ENCODE assay signal across 12 cellular contexts in genomic region chr12:78887008-78887407, GRCh38. TPM values are rescaled to one million over a fixed set of nuclear protein-coding genes. Genes with fewer than 3 reads are reported as not detected.
A peak's percentile ranks its signal among the peaks of the same experiment; 100 is the strongest.
DNase-seq lines count a peak whose midpoint lies in the region; ATAC-seq, FAIRE-seq and TF ChIP-seq lines count a peak whose summit lies in the region.
"Had no signal": no experiment of that assay in that cellular context is flagged by ENCODE, and none has a peak within 500 bp of the region (broad histone marks: within the 10 kb centered on the region; RNA-seq: fewer than 3 reads in every experiment).

No MANE protein-coding gene starts in this region.

- no peak overlapping the region for H3K9ac ChIP-seq in H9 (ENCODE audit: extremely low read depth, insufficient read length, low read length)
- H3K9ac ChIP-seq in fibroblast of lung (ENCODE audit: insufficient read depth, low read length), result no peak overlapping the region

- WGBS in A549 (ENCODE audit: missing lambda C conversion rate), result 3% methylated on average over 6 of the region's 6 CpGs
- no CpG with 5 or more reads among the region's 6 CpGs for WGBS in H9 (ENCODE audit: extremely low coverage, insufficient read length, low lambda C conversion rate)

- no peaks in the 10 kb centered on the region for H3K9me3 Mint-ChIP-seq in H9
- H3K9me3 Mint-ChIP-seq: activated naive CD4-positive, alpha-beta T cell treated with anti-CD3 and anti-CD28 coated beads for 36 hours had no signal

- no peak overlapping the region for H3K56ac ChIP-seq in H9 (ENCODE audit: insufficient read length, low read depth, low read length)

- peak overlapping the region; percentile 71 for H3K4me2 ChIP-seq in A549
- H3K4me2 ChIP-seq in H9 (ENCODE audit: insufficient read depth, insufficient read length, low read length), result no peak overlapping the region
- peak overlapping the region; percentile 35 for H3K4me2 ChIP-seq in fibroblast of lung (ENCODE audit: extremely low read depth, insufficient read depth, low read length)

- no peaks in the 10 kb centered on the region; the same call in 1 of the 2 replicates for H3K79me2 ChIP-seq in H9 (ENCODE audit: insufficient read depth, low read length)
- no peaks in the 10 kb centered on the region for H3K79me2 ChIP-seq in fibroblast of lung (ENCODE audit: control insufficient read depth, insufficient read depth, low read length)

- H2AK5ac ChIP-seq in H9 (ENCODE audit: insufficient read length, low read length), result peak overlapping the region; percentile 30

- H2BK15ac ChIP-seq in H9 (ENCODE audit: low read depth, low read length), result no peak overlapping the region

- H3K18ac ChIP-seq in H9 (ENCODE audit: insufficient read length, low read depth, low read length), result peak overlapping the region; percentile 58

- H3K36me3 ChIP-seq in SJCRH30 (no peaks in the 10 kb centered on the region; the same call in 1 of the 2 replicates), fibroblast of lung (ENCODE audit: control insufficient read depth, insufficient read depth, low read length) (no peaks in the 10 kb centered on the region)
- H3K36me3 ChIP-seq: vagina had no signal

- peak overlapping the region; percentile 83 to 85 for H3K27ac ChIP-seq in A549
- H3K27ac ChIP-seq in H9 (ENCODE audit: insufficient read length, low read depth, low read length), result no peak overlapping the region
- peak overlapping the region; percentile 37 for H3K27ac ChIP-seq in SJCRH30
- H3K27ac ChIP-seq in fibroblast of lung (ENCODE audit: insufficient read depth, low read length), result no peak overlapping the region
- H3K27ac ChIP-seq: vagina had no signal

- H3K4me3 ChIP-seq in A549 (peak overlapping the region; percentile 13; the same call in 2 of the 3 replicates), SJCRH30 (no peak overlapping the region), fibroblast of lung (replicated peaks in 1 of 4; ENCODE audit: control extremely low read depth in 1 of 4, insufficient read depth in 1 of 4, low read depth in 3 of 4, low read length in 4 of 4) (no peak overlapping the region)
- H3K4me3 ChIP-seq: vagina had no signal

- no peaks in the 10 kb centered on the region for H4K20me1 ChIP-seq in H9 (ENCODE audit: control insufficient read depth, insufficient read depth, insufficient read length)
- H4K20me1 ChIP-seq in fibroblast of lung (ENCODE audit: control insufficient read depth, extremely low read depth, insufficient read depth, low read length), result no peaks in the 10 kb centered on the region

- H3K4me1 ChIP-seq in A549 (peaks cover 36% of the 10 kb centered on the region), H9 (ENCODE audit: insufficient read depth, low read length) (peaks cover 2% of the 10 kb centered on the region; the same call in 1 of the 2 replicates), SJCRH30 (no peaks in the 10 kb centered on the region), fibroblast of lung (ENCODE audit: control insufficient read depth, extremely low read depth, insufficient read depth, low read length) (no peaks in the 10 kb centered on the region)
- H3K4me1 ChIP-seq: vagina had no signal

- no peak overlapping the region for H3K23ac ChIP-seq in H9 (ENCODE audit: insufficient read length, low read depth, low read length)

- H3K9me3 ChIP-seq in A549 (no peaks in the 10 kb centered on the region), H9 (ENCODE audit: control insufficient read depth, low read depth, low read length) (no peaks in the 10 kb centered on the region), SJCRH30 (replicated peaks) (no peaks in the 10 kb centered on the region), fibroblast of lung (ENCODE audit: control insufficient read depth, insufficient read depth, low read depth, low read length) (no peaks in the 10 kb centered on the region)
- H3K9me3 ChIP-seq: vagina had no signal

- peak; percentile 93 for FAIRE-seq in A549 (lab: Jason Lieb, UNC)

- H2BK120ac ChIP-seq in H9 (ENCODE audit: low read depth, low read length, poor library complexity, severe bottlenecking), result no peak overlapping the region

- H3K14ac ChIP-seq in H9 (ENCODE audit: insufficient read depth, low read length), result no peak overlapping the region

- CTCF ChIA-PET in A549 (lab: Yijun Ruan, JAX), result interaction anchor here (1.0 kb wide), 1 partner anchor 8 kb away, joined by 3 read pairs; no protein-coding TSS in a partner anchor

- no peak overlapping the region for H4K8ac ChIP-seq in H9 (replicated peaks; ENCODE audit: insufficient read length, low read depth, low read length)

- no peak overlapping the region for H3K4ac ChIP-seq in H9 (ENCODE audit: low read depth, low read length)

- DNase-seq in A549 (ENCODE audit: low read depth in 1 of 2, low spot score in 1 of 2) (peak; percentile 30 to 87), H9 (no peak), SJCRH30 (peak; percentile 2 to 28), fibroblast of lung (ENCODE audit: low read depth in 2 of 2) (peak; percentile 92 to 96), medulla oblongata (ENCODE audit: extremely low spot score) (no peak), left lobe of liver (ENCODE audit: low spot score) (no peak)
- no peak for DNase-seq in effector CD8-positive, alpha-beta T cell (lab: John Stamatoyannopoulos, UW)
- DNase-seq: activated CD4-positive, CD25-positive, alpha-beta regulatory T cell treated with anti-CD3 and anti-CD28 coated beads, Interleukin-2, amount 50 U/mL, for 72 hours; activated naive CD4-positive, alpha-beta T cell treated with anti-CD3 and anti-CD28 coated beads for 36 hours; AML-193 had no signal

- ATAC-seq in A549 (peak; percentile 98 to 100), GM18520 (IDR thresholded peaks at IDR 0.05; ENCODE audit: unreplicated experiment) (no peak), left lobe of liver (no peak)

- H3K23me2 ChIP-seq in H9 (ENCODE audit: insufficient read length, low read depth, low read length, poor library complexity, severe bottlenecking), result no peaks in the 10 kb centered on the region

- no peak overlapping the region for H3K4me3 Mint-ChIP-seq in H9
- H3K4me3 Mint-ChIP-seq: activated naive CD4-positive, alpha-beta T cell treated with anti-CD3 and anti-CD28 coated beads for 36 hours had no signal

- peak overlapping the region in 1 of 3 experiments; percentile 47; a peak in 2 of 7 replicates for H3K27ac Mint-ChIP-seq in H9
- H3K27ac Mint-ChIP-seq: activated naive CD4-positive, alpha-beta T cell treated with anti-CD3 and anti-CD28 coated beads for 36 hours had no signal

- H2AFZ ChIP-seq in H9 (ENCODE audit: low read length) (no peak overlapping the region), fibroblast of lung (ENCODE audit: low read length) (no peak overlapping the region)

- no peaks in the 10 kb centered on the region for H3K36me3 Mint-ChIP-seq in H9 (ENCODE audit: insufficient read depth in 1 of 3, low read depth in 3 of 3)

- no peak overlapping the region for H2BK12ac ChIP-seq in H9 (ENCODE audit: insufficient read length, low read depth, low read length)

- no peaks in the 10 kb centered on the region for H3K27me3 ChIP-seq in H9 (ENCODE audit: insufficient read depth, low read length)
- no peaks in the 10 kb centered on the region for H3K27me3 ChIP-seq in SJCRH30
- no peaks in the 10 kb centered on the region for H3K27me3 ChIP-seq in fibroblast of lung (ENCODE audit: control insufficient read depth, insufficient read depth, low read length)
- H3K27me3 ChIP-seq: vagina had no signal

- H4K91ac ChIP-seq in H9 (ENCODE audit: insufficient read length, low read depth, low read length), result no peak overlapping the region

- no peaks in the 10 kb centered on the region for H3K79me1 ChIP-seq in H9 (ENCODE audit: insufficient read depth, low read depth, low read length, poor library complexity, severe bottlenecking)

- no peak overlapping the region for H2BK20ac ChIP-seq in H9 (ENCODE audit: low read depth, low read length, poor library complexity, severe bottlenecking)

- H3T11ph ChIP-seq in H9 (ENCODE audit: low read length), result no peak overlapping the region

- TF ChIP-seq EP300 in A549 (IDR thresholded peaks at IDR 0.05), result peak in 1 of 2 experiments; percentile 45; a peak in 2 of 5 replicates

- H3K4me1 Mint-ChIP-seq in H9, result peaks cover 24 to 25% of the 10 kb centered on the region in 2 experiments

- no peak overlapping the region for H2BK5ac ChIP-seq in H9 (ENCODE audit: insufficient read length, low read length)

- no peak for TF ChIP-seq POLR2A in A549 (IDR thresholded peaks at IDR 0.05; ENCODE audit: low read length)

- H4K5ac ChIP-seq in H9 (ENCODE audit: insufficient read length, low read depth, low read length), result no peak overlapping the region

- TF ChIP-seq CTCF in A549 (IDR thresholded peaks at IDR 0.05) (no peak), H9 (conservative IDR thresholded peaks at IDR 0.05) (no peak), fibroblast of lung (conservative IDR thresholded peaks at IDR 0.05 in 1 of 2, IDR thresholded peaks at IDR 0.05 in 1 of 2; ENCODE audit: low read depth in 1 of 2, low read length in 2 of 2) (no peak)

- POLR2A ChIA-PET in A549 (lab: Yijun Ruan, JAX), result no interaction called here

- TF ChIP-seq RAD21 in A549 (conservative IDR thresholded peaks at IDR 0.05 in 1 of 2, IDR thresholded peaks at IDR 0.05 in 1 of 2), result 0 out of 5 replicates have a peak, but pooled peaks of 1 of the 2 experiments have one; percentile 28

- no peaks in the 10 kb centered on the region for H3K27me3 Mint-ChIP-seq in H9 (ENCODE audit: low read depth)

TF ChIP-seq in A549, 52 proteins besides CTCF, POLR2A, EP300 and RAD21 (continues in another document):
- peak; percentile 45 to 55; a peak in 3 of 4 replicates for TF ChIP-seq CEBPB (IDR thresholded peaks at IDR 0.05)
- no peak for TF ChIP-seq HDAC2 (IDR thresholded peaks at IDR 0.05)
- peak; percentile 55 to 65; a peak in 3 of 5 replicates for TF ChIP-seq JUN (IDR thresholded peaks at IDR 0.05)
- TF ChIP-seq FOSL2 (IDR thresholded peaks at IDR 0.05), result peak; percentile 82
- peak; percentile 92 for TF ChIP-seq FOSL2 (CRISPR knock-in tag; IDR thresholded peaks at IDR 0.05)
- no peak for TF ChIP-seq NFE2L2 (conservative IDR thresholded peaks at IDR 0.05; ENCODE audit: low read length)
- peak; percentile 60; the same call in 1 of the 2 replicates for TF ChIP-seq ZSCAN20 (CRISPR knock-in tag; IDR thresholded peaks at IDR 0.05)
- TF ChIP-seq FOSB (CRISPR knock-in tag; IDR thresholded peaks at IDR 0.05), result no peak
- peak; percentile 80 for TF ChIP-seq JUNB (IDR thresholded peaks at IDR 0.05)
- TF ChIP-seq CBX2 (IDR thresholded peaks at IDR 0.05; ENCODE audit: borderline replicate concordance, low read depth), result no peak

RNA-seq across cellular contexts. Expression of gene SYT1, which starts 22.4 kb away (rescaled TPM):
- 39.6 and 41.6 TPM in 2 replicates for polyA plus RNA-seq in A549 (2011; rRNA removed)
- polyA plus RNA-seq in A549 (2012; cell fraction: cytosol; rRNA removed), result 4.8 and 5.3 TPM in 2 replicates
- 3.2 and 3.8 TPM in 2 replicates for polyA plus RNA-seq in A549 (2012; cell fraction: nucleus; rRNA removed)
- 9.5 to 14.3 TPM (median 11.7 TPM) in 3 replicates for polyA plus RNA-seq in A549 (2017; fragmentation: RNase III; extraction: RNeasy Plus Mini Kit Qiagen cat#74134 plus additional on column Dnase treatment)
- polyA minus RNA-seq in A549 (2011; rRNA and poly(A)+ RNA removed), result 22.5 and 22.9 TPM in 2 replicates
- total RNA-seq in H9 (2021), result 15.8 and 16.0 TPM in 2 replicates
- total RNA-seq in SJCRH30 (2014; rRNA removed; shearing (Covaris generic)), result 4.9 and 6.8 TPM in 2 replicates
- total RNA-seq in fibroblast of lung, result 0.51 and 2.1 TPM in 2 replicates
- 0.90 and 4.6 TPM in 2 replicates for polyA plus RNA-seq in fibroblast of lung
- 0.54 and 3.1 TPM in 2 replicates for polyA plus RNA-seq in fibroblast of lung (2012)
- polyA minus RNA-seq in fibroblast of lung (ENCODE audit: low replicate concordance), result 5.1 TPM in 1 of 2 replicates, not detected in the other
- 0.91 TPM for total RNA-seq in left lobe of liver
- total RNA-seq: activated naive CD4-positive, alpha-beta T cell treated with anti-CD3 and anti-CD28 coated beads for 36 hours had no signal

Comparison
In these comparisons a context has a peak if more than half of its experiments do, and no peak if none do; other contexts are left out.
1. ATAC-seq: peak in A549 (2 of 2); none in GM18520 (single experiment) and left lobe of liver (single experiment).
2. DNase-seq: peak in A549 (2 of 2), SJCRH30 (2 of 2) and fibroblast of lung (2 of 2); none in H9 (single experiment), effector CD8-positive, alpha-beta T cell (single experiment), medulla oblongata (single experiment) and left lobe of liver (single experiment).
3. H3K27ac ChIP-seq: peak in A549 (2 of 2) and SJCRH30 (single experiment); none in H9 (single experiment) and fibroblast of lung (single experiment).